ENCODE assay signal across 1 cellular context in genomic region chr13:94033830-94034642, GRCh38.
TF ChIP-seq lines count a peak whose summit lies in the region.

No MANE protein-coding gene starts in this region.

TF ChIP-seq in GM23338, 12 proteins besides CTCF, POLR2A, EP300 and RAD21 (continued from another document):
- TF ChIP-seq ZNF462 (CRISPR knock-in tag; IDR thresholded peaks at IDR 0.05) = no peak
- TF ChIP-seq JUNB (IDR thresholded peaks at IDR 0.05; ENCODE audit: unreplicated experiment) = no peak
